In genomic region chr2:129437775-129438174, GRCh38 we compare ENCODE assay signal across 27 cellular contexts.
"Had no signal": no experiment of that assay in that cellular context is flagged by ENCODE, and none has a peak within 500 bp of the region (broad histone marks: within the 10 kb centered on the region; RNA-seq: fewer than 3 reads in every experiment).

No MANE protein-coding gene starts in this region.

- H3K4me1 Mint-ChIP-seq: activated CD4-positive, alpha-beta T cell treated with anti-CD3 and anti-CD28 coated beads, Interleukin-2, amount 10 ng/mL, durations not matched to agents 24 days and 14 days; activated naive CD4-positive, alpha-beta T cell treated with anti-CD3 and anti-CD28 coated beads, Interleukin-2, amount 50 U/mL, for 24 hours; activated naive CD8-positive, alpha-beta T cell treated with anti-CD3 and anti-CD28 coated beads, Interleukin-2, amount 10 ng/mL, durations not matched to agents 7 days and 5 days had no signal

- ATAC-seq: activated CD8-positive, alpha-beta T cell treated with anti-CD3 and anti-CD28 coated beads for 36 hours had no signal

- H3K9me3 Mint-ChIP-seq: activated CD4-positive, alpha-beta T cell treated with anti-CD3 and anti-CD28 coated beads, Interleukin-2, amount 10 ng/mL, durations not matched to agents 24 days and 14 days; activated CD8-positive, alpha-beta T cell treated with anti-CD3 and anti-CD28 coated beads for 36 hours; activated naive CD4-positive, alpha-beta T cell treated with anti-CD3 and anti-CD28 coated beads, Interleukin-2, amount 50 U/mL, for 24 hours; activated naive CD8-positive, alpha-beta T cell treated with anti-CD3 and anti-CD28 coated beads, Interleukin-2, amount 10 ng/mL, durations not matched to agents 7 days and 5 days; activated T-cell treated with anti-CD3 and anti-CD28 coated beads, Interleukin-2, amount 50 U/mL, for 24 hours; activated T-helper 2 cell treated with anti-CD3 and anti-CD28 coated beads, Interferon-gamma antibody, Interleukin-2, Interleukin-4, amounts not matched to agents 10 μg/mL and 5 μg/mL and 100 μg/mL, durations not matched to agents 14 hours and 24 hours and 36 hours; T-helper 1 cell treated with Interleukin-12 subunit alpha and Interleukin-12 subunit beta and Interleukin-4 antibody, amounts not matched to agents 30 μg/mL and 1 μg/mL, for 36 hours; T-helper 2 cell treated with Interferon-gamma antibody and Interleukin-4, amounts not matched to agents 5 μg/mL and 100 μg/mL, for 36 hours had no signal

- H3K36me3 Mint-ChIP-seq: activated naive CD4-positive, alpha-beta T cell treated with anti-CD3 and anti-CD28 coated beads, Interleukin-2, amount 50 U/mL, for 24 hours; activated naive CD8-positive, alpha-beta T cell treated with anti-CD3 and anti-CD28 coated beads, Interleukin-2, amount 10 ng/mL, durations not matched to agents 7 days and 5 days had no signal

- H3K27ac Mint-ChIP-seq: activated CD4-positive, alpha-beta T cell treated with anti-CD3 and anti-CD28 coated beads, Interleukin-2, amount 10 ng/mL, durations not matched to agents 24 days and 14 days; activated CD8-positive, alpha-beta T cell treated with anti-CD3 and anti-CD28 coated beads for 36 hours; activated naive CD4-positive, alpha-beta T cell treated with anti-CD3 and anti-CD28 coated beads, Interleukin-2, amount 50 U/mL, for 24 hours; activated naive CD8-positive, alpha-beta T cell treated with anti-CD3 and anti-CD28 coated beads, Interleukin-2, amount 10 ng/mL, durations not matched to agents 7 days and 5 days; activated T-cell treated with anti-CD3 and anti-CD28 coated beads, Interleukin-2, amount 50 U/mL, for 24 hours; activated T-helper 2 cell treated with anti-CD3 and anti-CD28 coated beads, Interferon-gamma antibody, Interleukin-2, Interleukin-4, amounts not matched to agents 10 μg/mL and 5 μg/mL and 100 μg/mL, durations not matched to agents 14 hours and 24 hours and 36 hours; T-helper 1 cell treated with Interleukin-12 subunit alpha and Interleukin-12 subunit beta and Interleukin-4 antibody, amounts not matched to agents 30 μg/mL and 1 μg/mL, for 36 hours; T-helper 2 cell treated with Interferon-gamma antibody and Interleukin-4, amounts not matched to agents 5 μg/mL and 100 μg/mL, for 36 hours had no signal

- H3K27me3 Mint-ChIP-seq: activated CD4-positive, alpha-beta T cell treated with anti-CD3 and anti-CD28 coated beads, Interleukin-2, amount 10 ng/mL, durations not matched to agents 24 days and 14 days; activated CD8-positive, alpha-beta T cell treated with anti-CD3 and anti-CD28 coated beads for 36 hours; activated naive CD4-positive, alpha-beta T cell treated with anti-CD3 and anti-CD28 coated beads, Interleukin-2, amount 50 U/mL, for 24 hours; activated T-cell treated with anti-CD3 and anti-CD28 coated beads, Interleukin-2, amount 50 U/mL, for 24 hours had no signal

- DNase-seq: activated CD4-positive, alpha-beta T cell treated with anti-CD3 and anti-CD28 coated beads, Interleukin-2, amount 50 U/mL, for 4 hours; activated CD8-positive, alpha-beta T cell treated with anti-CD3 and anti-CD28 coated beads for 36 hours; activated gamma-delta T cell; activated naive CD4-positive, alpha-beta T cell treated with Interleukin-2 at 50 U/mL for 16 hours; activated naive CD8-positive, alpha-beta T cell treated with anti-CD3 and anti-CD28 coated beads, Interleukin-2, amount 10 ng/mL, durations not matched to agents 7 days and 5 days; activated T-cell treated with anti-CD3 and anti-CD28 coated beads, Interleukin-2, amount 50 U/mL, for 24 hours; amygdala; Kasumi-1; KG1; MG63; NCI-H1048; NCI-H1105 treated with DMSO at 0.1 percent for 48 hours; NCI-H1436; NCI-H1694; NCI-H1930; NCI-H2081 treated with DMSO at 0.1 percent for 48 hours; NCI-H510A; NCI-H526; NCI-H748 treated with DMSO at 0.1 percent for 48 hours; NK-92 treated with Interleukin-12 subunit alpha and Interleukin-12 subunit beta, amount 100 ng/mL, for 24 hours; PC-9; Right ventricle myocardium superior had no signal

- H3K4me3 Mint-ChIP-seq: activated CD4-positive, alpha-beta T cell treated with anti-CD3 and anti-CD28 coated beads, Interleukin-2, amount 10 ng/mL, durations not matched to agents 24 days and 14 days; activated CD8-positive, alpha-beta T cell treated with anti-CD3 and anti-CD28 coated beads for 36 hours; activated naive CD4-positive, alpha-beta T cell treated with anti-CD3 and anti-CD28 coated beads, Interleukin-2, amount 50 U/mL, for 24 hours; activated naive CD8-positive, alpha-beta T cell treated with anti-CD3 and anti-CD28 coated beads, Interleukin-2, amount 10 ng/mL, durations not matched to agents 7 days and 5 days; activated T-cell treated with anti-CD3 and anti-CD28 coated beads, Interleukin-2, amount 50 U/mL, for 24 hours; T-helper 1 cell treated with Interleukin-12 subunit alpha and Interleukin-12 subunit beta and Interleukin-4 antibody, amounts not matched to agents 30 μg/mL and 1 μg/mL, for 36 hours; T-helper 2 cell treated with Interferon-gamma antibody and Interleukin-4, amounts not matched to agents 5 μg/mL and 100 μg/mL, for 36 hours had no signal
